In the genomic region with DNA sequence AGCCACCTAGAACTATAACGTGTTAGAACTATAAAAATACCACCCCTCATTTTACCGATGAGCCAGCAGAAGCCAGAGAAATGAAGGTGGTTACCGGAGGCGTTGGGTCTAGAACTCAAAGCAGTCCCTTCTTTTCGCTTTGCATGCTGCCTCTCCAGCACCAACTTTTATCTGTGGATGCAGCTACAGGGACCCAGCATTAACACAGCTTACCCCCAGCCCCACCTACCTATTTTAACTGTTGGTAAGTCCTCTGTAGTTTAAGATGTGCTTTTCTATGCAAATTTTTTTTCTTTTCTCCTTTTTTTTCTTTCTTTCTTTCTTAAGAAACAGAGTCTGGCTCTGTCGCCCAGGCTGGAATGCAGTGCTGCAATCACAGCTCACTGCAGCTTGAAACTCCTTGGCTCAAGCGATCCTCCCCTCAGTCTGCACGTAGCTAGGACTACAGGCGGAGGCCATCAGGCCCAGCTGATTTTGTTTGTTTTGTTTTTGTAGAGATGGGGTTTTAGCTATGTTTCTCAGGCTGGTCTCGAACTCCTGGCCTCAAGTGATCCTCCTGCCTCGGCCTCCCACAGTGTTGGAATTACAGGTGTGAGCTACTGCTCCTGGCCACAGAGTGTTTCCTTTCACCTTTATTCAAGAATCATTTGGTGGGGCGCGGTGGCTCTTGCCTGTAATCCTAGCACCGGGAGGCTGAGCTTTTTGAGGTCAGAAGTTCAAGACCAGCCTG, we compare ENCODE assay signal across 8 cellular contexts. TPM values are rescaled to one million over a fixed set of nuclear protein-coding genes. Genes with fewer than 3 reads are reported as not detected.
A peak's percentile ranks its signal among the peaks of the same experiment; 100 is the strongest.
DNase-seq lines count a peak whose midpoint lies in the region; ATAC-seq and TF ChIP-seq lines count a peak whose summit lies in the region.

No MANE protein-coding gene starts in this region.

- H3K27ac Mint-ChIP-seq in activated naive CD4-positive, alpha-beta T cell treated with anti-CD3 and anti-CD28 coated beads, Interleukin-2, amount 50 U/mL, for 72 hours, result peak overlapping the region; percentile 91 to 95

- TF ChIP-seq POLR2A in gastrocnemius medialis (IDR thresholded peaks at IDR 0.05), result no peak

- no peak for TF ChIP-seq CTCF in gastrocnemius medialis (IDR thresholded peaks at IDR 0.05 in 4 of 5, conservative IDR thresholded peaks at IDR 0.05 in 1 of 5)

- peak overlapping the region; percentile 88 to 93 (median 90) for H3K27ac ChIP-seq in gastrocnemius medialis

- H3K36me3 ChIP-seq in gastrocnemius medialis, result no peaks in the 10 kb centered on the region

- H3K9me3 ChIP-seq in gastrocnemius medialis, result no peaks in the 10 kb centered on the region

- in situ Hi-C loops in gastrocnemius medialis (cut with MboI; ENCODE audit: low sequenced_read_pairs in 4 of 4), result no loop called here

- ATAC-seq in GM21381 (IDR thresholded peaks at IDR 0.05; ENCODE audit: unreplicated experiment) (peak; percentile 19), left ventricle myocardium superior (peak; percentile 47), gastrocnemius medialis (peak; percentile 38 to 49)
- peak; percentile 7 to 41 for ATAC-seq in activated naive CD4-positive, alpha-beta T cell treated with anti-CD3 and anti-CD28 coated beads, Interleukin-2, amount 50 U/mL, for 72 hours

- H3K36me3 Mint-ChIP-seq in activated naive CD4-positive, alpha-beta T cell treated with anti-CD3 and anti-CD28 coated beads, Interleukin-2, amount 50 U/mL, for 72 hours, result peaks cover 0 to 8% of the 10 kb centered on the region in 2 donors

- H3K27me3 ChIP-seq in gastrocnemius medialis, result no peaks in the 10 kb centered on the region

- H3K4me3 ChIP-seq in gastrocnemius medialis, result peak overlapping the region; percentile 78 to 93 (median 90)

- DNase-seq in ELF-1 (ENCODE audit: low read depth, low spot score) (peak; percentile 75), HK-2 (ENCODE audit: unreplicated experiment) (peak; percentile 62), left ventricle myocardium superior (peak; percentile 35), gastrocnemius medialis (peak in 1 of 2 donors; percentile 30), NAMALWA (ENCODE audit: low spot score) (no peak), SW 1271 (lab: John Stamatoyannopoulos, UW) (no peak)
- DNase-seq in activated naive CD4-positive, alpha-beta T cell treated with anti-CD3 and anti-CD28 coated beads, Interleukin-2, amount 50 U/mL, for 72 hours (ENCODE audit: low spot score in 2 of 2), result no peak

- intact Hi-C loops in left ventricle myocardium superior (cut with micrococcal nuclease), result no loop called here
- intact Hi-C loops in gastrocnemius medialis (cut with DNase I; ENCODE audit: low total_unique reads), result loop anchor here (1.0 kb wide), 2 partner anchors 47 to 225 kb away; partner anchors contain the start of gene CCNC

- peaks cover 7 to 12% of the 10 kb centered on the region in 2 donors for H3K4me1 ChIP-seq in gastrocnemius medialis

- no peaks in the 10 kb centered on the region for H3K9me3 Mint-ChIP-seq in activated naive CD4-positive, alpha-beta T cell treated with anti-CD3 and anti-CD28 coated beads, Interleukin-2, amount 50 U/mL, for 72 hours

RNA-seq across cellular contexts. Expression of gene USP45, which starts 6.5 kb away (rescaled TPM):
- 10 to 100 TPM; 10.9 to 13.4 TPM for total RNA-seq in activated naive CD4-positive, alpha-beta T cell treated with anti-CD3 and anti-CD28 coated beads, Interleukin-2, amount 50 U/mL, for 72 hours
- 12.3 TPM for total RNA-seq in left ventricle myocardium superior
- 10 to 100 TPM in 3 of 4 donors, 1 to 10 TPM in 1; 7.6 to 14.6 (median 11.1) TPM for total RNA-seq in gastrocnemius medialis

RNA-seq across cellular contexts. Expression of gene CCNC, which starts 46.7 kb away (rescaled TPM):
- total RNA-seq in activated naive CD4-positive, alpha-beta T cell treated with anti-CD3 and anti-CD28 coated beads, Interleukin-2, amount 50 U/mL, for 72 hours, result 10 to 100 TPM; 35.2 to 63.6 TPM
- total RNA-seq in left ventricle myocardium superior (16.9 TPM), gastrocnemius medialis (10 to 100 TPM; 18.1 to 45.4 (median 25.8) TPM)

Comparison
In these comparisons a context has a peak if more than half of its experiments do, and no peak if none do; other contexts are left out.
1. DNase-seq: peak in ELF-1 (single experiment), HK-2 (single experiment) and left ventricle myocardium superior (single experiment); none in activated naive CD4-positive, alpha-beta T cell treated with anti-CD3 and anti-CD28 coated beads, Interleukin-2, amount 50 U/mL, for 72 hours (0 of 2), NAMALWA (single experiment) and SW 1271 (0 of 2).
2. Peak in every context shown above with its lines, with median percentiles within 50 percentile points of each other: ATAC-seq.